Comparison of ENCODE assay signal across 9 cellular contexts in the genomic region with DNA sequence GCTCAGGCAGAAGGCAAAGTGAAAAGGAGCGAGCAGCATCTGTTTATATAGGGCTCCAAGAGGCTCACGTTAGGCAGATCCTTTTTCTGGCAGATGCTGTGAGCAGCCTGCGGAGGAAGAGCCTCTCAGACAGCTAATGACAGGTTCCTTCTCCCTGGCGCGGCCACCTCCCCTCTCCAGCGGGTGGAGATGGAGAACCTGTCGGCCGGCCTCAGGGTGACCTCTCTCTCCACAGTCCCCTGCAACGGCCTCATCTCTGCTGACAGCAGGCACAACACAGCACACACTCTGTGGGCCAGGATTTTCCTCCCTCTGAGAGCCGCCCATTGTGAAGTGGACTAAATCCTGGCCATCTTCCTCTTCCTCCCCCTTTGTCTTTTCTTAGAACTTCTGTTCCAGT.
DNase-seq lines count a peak whose midpoint lies in the region; ATAC-seq, FAIRE-seq and TF ChIP-seq lines count a peak whose summit lies in the region.
"Had no signal": no experiment of that assay in that cellular context is flagged by ENCODE, and none has a peak within 500 bp of the region (broad histone marks: within the 10 kb centered on the region; RNA-seq: fewer than 3 reads in every experiment).

No MANE protein-coding gene starts in this region.

- H3K4me1 Mint-ChIP-seq in neural crest cell: peaks cover 49% of the 10 kb centered on the region
- H3K4me1 Mint-ChIP-seq in activated naive CD8-positive, alpha-beta T cell treated with anti-CD3 and anti-CD28 coated beads for 36 hours: peaks cover 3% of the 10 kb centered on the region

- H3K79me2 ChIP-seq in endothelial cell of umbilical vein (ENCODE audit: control insufficient read depth, insufficient read depth, low read length): no peaks in the 10 kb centered on the region
- H3K79me2 ChIP-seq in trophoblast cell (ENCODE audit: control insufficient read depth, insufficient read depth, low read length, poor library complexity): no peaks in the 10 kb centered on the region

- no peaks in the 10 kb centered on the region for H3K27me3 Mint-ChIP-seq in neural crest cell (ENCODE audit: low read depth)
- H3K27me3 Mint-ChIP-seq in activated naive CD8-positive, alpha-beta T cell treated with anti-CD3 and anti-CD28 coated beads for 36 hours: no peaks in the 10 kb centered on the region
- H3K27me3 Mint-ChIP-seq: IgD-negative memory B cell had no signal

- POLR2A ChIA-PET in endothelial cell of umbilical vein (lab: Charles Lee): no interaction called here

- H3K4me3 Mint-ChIP-seq in neural crest cell: peak overlapping the region; percentile 11
- no peak overlapping the region for H3K4me3 Mint-ChIP-seq in activated naive CD8-positive, alpha-beta T cell treated with anti-CD3 and anti-CD28 coated beads for 36 hours

- WGBS in trophoblast cell (ENCODE audit: extremely low coverage, insufficient coverage, insufficient read length): no CpG with 5 or more reads among the region's 10 CpGs

- TF ChIP-seq CTCF in endothelial cell of umbilical vein (IDR thresholded peaks at IDR 0.05; ENCODE audit: extremely low read depth in 1 of 2, insufficient read depth in 1 of 2, low read depth in 1 of 2, low read length in 2 of 2) (no peak), neural crest cell (conservative IDR thresholded peaks at IDR 0.05) (no peak)

- no peak overlapping the region for H3K9ac ChIP-seq in endothelial cell of umbilical vein (replicated peaks; ENCODE audit: extremely low read depth, insufficient read depth, low read length)
- no peak overlapping the region for H3K9ac ChIP-seq in trophoblast cell (ENCODE audit: low read length)

- no peaks in the 10 kb centered on the region for H3K36me3 Mint-ChIP-seq in neural crest cell (ENCODE audit: low read depth)
- no peaks in the 10 kb centered on the region for H3K36me3 Mint-ChIP-seq in activated naive CD8-positive, alpha-beta T cell treated with anti-CD3 and anti-CD28 coated beads for 36 hours
- H3K36me3 Mint-ChIP-seq: IgD-negative memory B cell had no signal

- H3K23ac ChIP-seq in trophoblast cell (ENCODE audit: low read length): no peak overlapping the region

- BruUV-seq in endothelial cell of umbilical vein (replicated peaks; lab: Mats Ljungman, UMichigan): no TSS peak

- H3K9me3 ChIP-seq in endothelial cell of umbilical vein (replicated peaks; ENCODE audit: control insufficient read depth, insufficient read depth, low read length) (no peaks in the 10 kb centered on the region), trophoblast cell (ENCODE audit: insufficient read depth, low read depth, low read length) (no peaks in the 10 kb centered on the region)

- H3K36me3 ChIP-seq in endothelial cell of umbilical vein (ENCODE audit: control insufficient read depth in 2 of 2, extremely low read depth in 1 of 2, insufficient read depth in 2 of 2, low read length in 2 of 2) (no peaks in the 10 kb centered on the region), trophoblast cell (ENCODE audit: control insufficient read depth in 1 of 2, insufficient read depth in 2 of 2, low read length in 2 of 2) (no peaks in the 10 kb centered on the region)

- H3K27ac Mint-ChIP-seq in neural crest cell (ENCODE audit: unreplicated experiment): peak overlapping the region; percentile 96
- no peak overlapping the region for H3K27ac Mint-ChIP-seq in activated naive CD8-positive, alpha-beta T cell treated with anti-CD3 and anti-CD28 coated beads for 36 hours

- no peak overlapping the region for H2AK5ac ChIP-seq in trophoblast cell (ENCODE audit: low read length)

- no peak for TF ChIP-seq POLR2A in endothelial cell of umbilical vein (IDR thresholded peaks at IDR 0.05; ENCODE audit: low read depth, low read length)

- no peak overlapping the region for H3K4ac ChIP-seq in trophoblast cell (ENCODE audit: low read depth, low read length)

- no peaks in the 10 kb centered on the region for H3K9me1 ChIP-seq in endothelial cell of umbilical vein (replicated peaks; ENCODE audit: control insufficient read depth, extremely low read depth, insufficient read depth, low read length)

- no peak overlapping the region for H3K18ac ChIP-seq in trophoblast cell (ENCODE audit: low read length)

- no peak for ATAC-seq in HG03378 (IDR thresholded peaks at IDR 0.05; ENCODE audit: unreplicated experiment)

- intact Hi-C loops in endothelial cell of umbilical vein (cut with micrococcal nuclease): no loop called here

- no peak overlapping the region for H2BK5ac ChIP-seq in trophoblast cell (ENCODE audit: low read depth, low read length, poor library complexity)

- FAIRE-seq in endothelial cell of umbilical vein (lab: Jason Lieb, UNC): no peak

- H4K91ac ChIP-seq in trophoblast cell (ENCODE audit: low read depth, low read length): no peak overlapping the region

- dilution Hi-C loops in endothelial cell of umbilical vein (cut with MboI; ENCODE audit: extremely low pct_ligation_motif_present, low sequenced_read_pairs): no loop called here

- no peaks in the 10 kb centered on the region for H4K20me1 ChIP-seq in endothelial cell of umbilical vein (replicated peaks; ENCODE audit: control insufficient read depth, extremely low read depth, insufficient read depth, low read length)

- H3K14ac ChIP-seq in trophoblast cell (ENCODE audit: low read length): no peak overlapping the region

- no peak overlapping the region for H2BK12ac ChIP-seq in trophoblast cell (ENCODE audit: low read length)

- H2BK120ac ChIP-seq in trophoblast cell (ENCODE audit: insufficient read depth, low read length, poor library complexity): no peak overlapping the region

- H3K27me3 ChIP-seq in endothelial cell of umbilical vein (ENCODE audit: control insufficient read depth in 2 of 2, insufficient read depth in 2 of 2, low read length in 2 of 2) (peaks cover 0 to 12% of the 10 kb centered on the region in 2 experiments), trophoblast cell (ENCODE audit: insufficient read depth, low read length) (no peaks in the 10 kb centered on the region)

- H3K4me2 ChIP-seq in endothelial cell of umbilical vein (ENCODE audit: insufficient read depth, low read length) (no peak overlapping the region), trophoblast cell (ENCODE audit: low read length) (no peak overlapping the region)

- H2AFZ ChIP-seq in endothelial cell of umbilical vein (ENCODE audit: low read depth, low read length) (no peak overlapping the region), trophoblast cell (ENCODE audit: insufficient read depth, low read length, poor library complexity) (no peak overlapping the region)

- H4K12ac ChIP-seq in trophoblast cell (ENCODE audit: low read depth, low read length): no peak overlapping the region

- no peak overlapping the region for H3K4me3 ChIP-seq in endothelial cell of umbilical vein (replicated peaks in 1 of 3; ENCODE audit: insufficient read depth in 1 of 3, low read depth in 1 of 3, low read length in 3 of 3)
- no peak overlapping the region for H3K4me3 ChIP-seq in trophoblast cell (ENCODE audit: low read depth, low read length)

- no peaks in the 10 kb centered on the region for H3K79me1 ChIP-seq in trophoblast cell (ENCODE audit: low read length)

- DNase-seq in COR-L47 (lab: John Stamatoyannopoulos, UW): peak; percentile 33
- DNase-seq in NCI-H446 (lab: John Stamatoyannopoulos, UW): peak; percentile 45 to 79
- DNase-seq in endothelial cell of umbilical vein (ENCODE audit: low read depth, low spot score): peak; percentile 5
- DNase-seq in neural crest cell (ENCODE audit: low read depth, low spot score): peak; percentile 4
- DNase-seq in trophoblast cell: no peak
- DNase-seq in germinal center (ENCODE audit: low spot score): no peak
- DNase-seq in activated naive CD8-positive, alpha-beta T cell treated with anti-CD3 and anti-CD28 coated beads for 36 hours: no peak

- no peak overlapping the region for H4K8ac ChIP-seq in trophoblast cell (ENCODE audit: low read depth, low read length)

- H3K9me3 Mint-ChIP-seq in neural crest cell: no peaks in the 10 kb centered on the region
- H3K9me3 Mint-ChIP-seq in activated naive CD8-positive, alpha-beta T cell treated with anti-CD3 and anti-CD28 coated beads for 36 hours: no peaks in the 10 kb centered on the region
- H3K9me3 Mint-ChIP-seq: IgD-negative memory B cell had no signal

- peaks cover 10% of the 10 kb centered on the region for H3K4me1 ChIP-seq in endothelial cell of umbilical vein (ENCODE audit: control insufficient read depth, extremely low read depth, insufficient read depth, low read length)
- H3K4me1 ChIP-seq in trophoblast cell (ENCODE audit: control insufficient read depth in 1 of 2, insufficient read depth in 2 of 2, low read length in 2 of 2): no peaks in the 10 kb centered on the region

- no peak overlapping the region for H3K27ac ChIP-seq in endothelial cell of umbilical vein (ENCODE audit: insufficient read depth, low read depth, low read length)
- H3K27ac ChIP-seq in trophoblast cell (ENCODE audit: low read depth, low read length): no peak overlapping the region

- CTCF ChIA-PET in endothelial cell of umbilical vein (lab: Charles Lee): interaction anchor here (0.9 to 1.8 kb wide), 12 partner anchors 8 to 186 kb away, joined by 3 to 9 read pairs (median 5); no protein-coding TSS in a partner anchor

TF ChIP-seq in endothelial cell of umbilical vein, 7 proteins besides CTCF, POLR2A, EP300 and RAD21:
- TF ChIP-seq, protein P1, sequence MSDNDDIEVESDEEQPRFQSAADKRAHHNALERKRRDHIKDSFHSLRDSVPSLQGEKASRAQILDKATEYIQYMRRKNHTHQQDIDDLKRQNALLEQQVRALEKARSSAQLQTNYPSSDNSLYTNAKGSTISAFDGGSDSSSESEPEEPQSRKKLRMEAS (IDR thresholded peaks at IDR 0.05; ENCODE audit: insufficient read depth, insufficient read length): no peak
- no peak for TF ChIP-seq MYC (IDR thresholded peaks at IDR 0.05; ENCODE audit: low read depth, low read length)
- no peak for TF ChIP-seq JUN (IDR thresholded peaks at IDR 0.05; ENCODE audit: borderline replicate concordance, insufficient read depth, insufficient read length, low read depth)
- no peak for TF ChIP-seq POLR2AphosphoS5 (IDR thresholded peaks at IDR 0.05; ENCODE audit: insufficient read depth, low read depth, low read length)
- TF ChIP-seq EZH2 (IDR thresholded peaks at IDR 0.05; ENCODE audit: borderline replicate concordance, low read depth, low read length, severe bottlenecking): no peak
- TF ChIP-seq GATA2 (IDR thresholded peaks at IDR 0.05; ENCODE audit: insufficient read depth, insufficient read length, low read depth, low read length): no peak
- no peak for TF ChIP-seq FOS (IDR thresholded peaks at IDR 0.05; ENCODE audit: borderline replicate concordance, insufficient read depth, low read length)

Comparison
In these comparisons a context has a peak if more than half of its experiments do, and no peak if none do; other contexts are left out.
1. DNase-seq: peak in COR-L47 (single experiment), NCI-H446 (2 of 2), endothelial cell of umbilical vein (single experiment) and neural crest cell (single experiment); none in trophoblast cell (0 of 2), germinal center (single experiment) and activated naive CD8-positive, alpha-beta T cell treated with anti-CD3 and anti-CD28 coated beads for 36 hours (single experiment).